23 cellular contexts compared by ENCODE assay signal in genomic region chr5:177512736-177513380, GRCh38.
"Had no signal": no experiment of that assay in that cellular context is flagged by ENCODE, and none has a peak within 500 bp of the region (broad histone marks: within the 10 kb centered on the region; RNA-seq: fewer than 3 reads in every experiment).

No MANE protein-coding gene starts in this region.

- ATAC-seq: activated naive CD4-positive, alpha-beta T cell treated with anti-CD3 and anti-CD28 coated beads, Interleukin-2, amount 50 U/mL, for 72 hours; activated naive CD8-positive, alpha-beta T cell treated with anti-CD3 and anti-CD28 coated beads, Interleukin-2, amount 50 U/mL, for 24 hours; activated T-helper 17 cell treated with anti-CD3 and anti-CD28 coated beads, Interleukin-2, amount 50 U/mL, for 72 hours; body of pancreas had no signal

- H3K27ac Mint-ChIP-seq: activated CD4-positive, alpha-beta memory T cell treated with anti-CD3 and anti-CD28 coated beads for 36 hours; activated CD4-positive, alpha-beta T cell treated with anti-CD3 and anti-CD28 coated beads, Interleukin-2, amount 10 ng/mL, durations not matched to agents 7 days and 5 days; activated naive CD4-positive, alpha-beta T cell treated with anti-CD3 and anti-CD28 coated beads, Interleukin-2, amount 50 U/mL, for 72 hours; activated naive CD8-positive, alpha-beta T cell treated with anti-CD3 and anti-CD28 coated beads, Interleukin-2, amount 50 U/mL, for 24 hours; activated T-helper 17 cell treated with anti-CD3 and anti-CD28 coated beads, Interleukin-2, amount 50 U/mL, for 72 hours had no signal

- H3K27me3 Mint-ChIP-seq: activated CD4-positive, alpha-beta memory T cell treated with anti-CD3 and anti-CD28 coated beads for 36 hours; activated CD4-positive, alpha-beta T cell treated with anti-CD3 and anti-CD28 coated beads, Interleukin-2, amount 10 ng/mL, durations not matched to agents 7 days and 5 days; activated T-helper 17 cell treated with anti-CD3 and anti-CD28 coated beads, Interleukin-2, amount 50 U/mL, for 72 hours; central memory CD8-positive, alpha-beta T cell had no signal

- DNase-seq: activated CD4-positive, alpha-beta memory T cell treated with anti-CD3 and anti-CD28 coated beads for 36 hours; activated CD4-positive, alpha-beta T cell treated with anti-CD3 and anti-CD28 coated beads, Interleukin-2, amount 10 ng/mL, durations not matched to agents 7 days and 5 days; activated CD4-positive, CD25-positive, alpha-beta regulatory T cell; activated CD8-positive, alpha-beta memory T cell treated with anti-CD3 and anti-CD28 coated beads for 24 hours; activated gamma-delta T cell; activated naive CD8-positive, alpha-beta T cell treated with anti-CD3 and anti-CD28 coated beads, Interleukin-2, amount 50 U/mL, for 24 hours; activated T-cell treated with anti-CD3 and anti-CD28 coated beads, Interleukin-2, amount 50 U/mL, for 48 hours; amniotic stem cell; body of pancreas; Karpas-422; MM.1S; NCI-H1105; NCI-H1436 treated with DMSO at 0.1 percent for 48 hours; NCI-H187; NCI-H2081; NCI-H524; Peyer's patch; SHP77 treated with DMSO at 0.1 percent for 48 hours had no signal

- H3K9me3 ChIP-seq: ascending aorta, body of pancreas, Peyer's patch had no signal

- H3K4me3 ChIP-seq: ascending aorta, body of pancreas, Peyer's patch had no signal

- H3K27me3 ChIP-seq: ascending aorta, body of pancreas, Peyer's patch had no signal

- H3K27ac ChIP-seq: ascending aorta, body of pancreas, Peyer's patch, VCaP had no signal

- H3K4me3 Mint-ChIP-seq: activated CD4-positive, alpha-beta memory T cell treated with anti-CD3 and anti-CD28 coated beads for 36 hours; activated CD4-positive, alpha-beta T cell treated with anti-CD3 and anti-CD28 coated beads, Interleukin-2, amount 10 ng/mL, durations not matched to agents 7 days and 5 days; activated naive CD8-positive, alpha-beta T cell treated with anti-CD3 and anti-CD28 coated beads, Interleukin-2, amount 50 U/mL, for 24 hours; activated T-helper 17 cell treated with anti-CD3 and anti-CD28 coated beads, Interleukin-2, amount 50 U/mL, for 72 hours; central memory CD8-positive, alpha-beta T cell had no signal

- H3K9me3 Mint-ChIP-seq: activated CD4-positive, alpha-beta memory T cell treated with anti-CD3 and anti-CD28 coated beads for 36 hours; activated CD4-positive, alpha-beta T cell treated with anti-CD3 and anti-CD28 coated beads, Interleukin-2, amount 10 ng/mL, durations not matched to agents 7 days and 5 days; activated naive CD4-positive, alpha-beta T cell treated with anti-CD3 and anti-CD28 coated beads, Interleukin-2, amount 50 U/mL, for 72 hours; activated naive CD8-positive, alpha-beta T cell treated with anti-CD3 and anti-CD28 coated beads, Interleukin-2, amount 50 U/mL, for 24 hours; activated T-helper 17 cell treated with anti-CD3 and anti-CD28 coated beads, Interleukin-2, amount 50 U/mL, for 72 hours; central memory CD8-positive, alpha-beta T cell had no signal
